Comparison of ENCODE assay signal across 13 cellular contexts in the genomic region with DNA sequence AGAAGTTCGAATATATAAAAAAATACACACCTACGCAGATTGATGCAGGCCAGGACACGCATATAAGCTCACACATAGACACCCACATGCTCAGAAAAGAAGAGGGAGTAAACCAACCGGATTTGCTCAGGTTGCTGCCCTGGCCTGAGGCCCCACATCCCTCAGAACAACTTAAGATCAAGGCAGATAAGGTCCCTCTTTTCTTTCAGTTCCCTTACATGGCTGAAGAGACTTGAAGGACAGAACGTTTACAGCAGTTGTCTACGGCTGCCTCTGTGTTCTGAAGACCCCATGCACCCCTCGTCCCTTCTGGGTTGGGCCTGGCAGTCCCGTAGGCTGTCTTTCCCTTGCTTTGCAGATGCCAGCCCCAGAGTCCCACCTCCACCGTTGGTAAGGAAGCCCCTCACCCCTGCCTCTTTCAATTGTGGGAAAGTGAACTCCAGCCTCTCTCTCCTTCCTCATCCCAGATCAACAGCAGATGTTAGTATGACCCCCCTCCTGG. TPM values are rescaled to one million over a fixed set of nuclear protein-coding genes. Genes with fewer than 3 reads are reported as not detected.
A peak's percentile ranks its signal among the peaks of the same experiment; 100 is the strongest.
DNase-seq lines count a peak whose midpoint lies in the region; ATAC-seq and TF ChIP-seq lines count a peak whose summit lies in the region.
"Had no signal": no experiment of that assay in that cellular context is flagged by ENCODE, and none has a peak within 500 bp of the region (broad histone marks: within the 10 kb centered on the region; RNA-seq: fewer than 3 reads in every experiment).

No MANE protein-coding gene starts in this region.

- H3K27me3 Mint-ChIP-seq in activated B cell treated with CpG ODN at 0.5 μM for 24 hours: no peaks in the 10 kb centered on the region
- H3K27me3 Mint-ChIP-seq in activated CD8-positive, alpha-beta T cell treated with anti-CD3 and anti-CD28 coated beads, Interleukin-2, amount 10 ng/mL, durations not matched to agents 7 days and 5 days (ENCODE audit: low read depth): peaks cover 8% of the 10 kb centered on the region

- in situ Hi-C loops in mammary epithelial cell (cut with MboI; ENCODE audit: low sequenced_read_pairs in 2 of 2): no loop called here

- peak overlapping the region; percentile 50 for H3K4me2 ChIP-seq in mammary epithelial cell (ENCODE audit: insufficient read depth, low read depth, low read length)

- POLR2A ChIA-PET in activated B cell treated with CpG ODN at 0.5 μM for 24 hours (lab: Charles Lee): interaction anchor here (1.3 kb wide), 2 partner anchors 12 to 67 kb away, joined by 3 to 5 read pairs; a partner anchor contains a TSS
- POLR2A ChIA-PET in activated CD8-positive, alpha-beta T cell treated with anti-CD3 and anti-CD28 coated beads, Interleukin-2, amount 10 ng/mL, durations not matched to agents 7 days and 5 days (lab: Charles Lee): interaction anchor here (1.0 kb wide), 1 partner anchor 50 kb away, joined by 4 read pairs; no protein-coding TSS in a partner anchor

- TF ChIP-seq CTCF in mammary epithelial cell (conservative IDR thresholded peaks at IDR 0.05 in 1 of 2, IDR thresholded peaks at IDR 0.05 in 1 of 2; ENCODE audit: extremely low read depth in 1 of 2, insufficient read depth in 1 of 2, low read depth in 1 of 2, low read length in 2 of 2): no peak
- no peak for TF ChIP-seq CTCF in breast epithelium (IDR thresholded peaks at IDR 0.05)
- TF ChIP-seq CTCF in activated B cell treated with CpG ODN at 0.5 μM for 24 hours (IDR thresholded peaks at IDR 0.05): no peak
- no peak for TF ChIP-seq CTCF in tibial artery (IDR thresholded peaks at IDR 0.05)

- H3K27ac ChIP-seq in mammary epithelial cell (ENCODE audit: insufficient read depth, low read depth, low read length) (no peak overlapping the region), breast epithelium (peak overlapping the region in 1 of 2 donors; percentile 57), mucosa of rectum (ENCODE audit: low read depth in 2 of 2, low read length in 2 of 2) (peak overlapping the region; percentile 60 to 86), tibial artery (no peak overlapping the region)

- H3K36me3 ChIP-seq in mammary epithelial cell (ENCODE audit: insufficient read depth, low read length) (no peaks in the 10 kb centered on the region), breast epithelium (no peaks in the 10 kb centered on the region), mucosa of rectum (ENCODE audit: control insufficient read depth in 2 of 2, insufficient read depth in 2 of 2, low read length in 2 of 2) (no peaks in the 10 kb centered on the region), tibial artery (no peaks in the 10 kb centered on the region)
- H3K36me3 ChIP-seq: gastroesophageal sphincter had no signal

- intact Hi-C loops in mammary epithelial cell (cut with micrococcal nuclease): no loop called here
- intact Hi-C loops in breast epithelium (cut with DNase I; ENCODE audit: low total_unique reads): no loop called here
- intact Hi-C loops in activated B cell treated with CpG ODN at 0.5 μM for 24 hours (cut with micrococcal nuclease): loop anchor here (1.0 to 10.0 kb wide), 2 partner anchors 41 to 1149 kb away; a partner anchor contains a TSS
- intact Hi-C loops in tibial artery (cut with DNase I; ENCODE audit: low total_unique reads): no loop called here

- H3K9me3 ChIP-seq in mammary epithelial cell (replicated peaks; ENCODE audit: insufficient read depth, low read length) (no peaks in the 10 kb centered on the region), breast epithelium (no peaks in the 10 kb centered on the region), mucosa of rectum (ENCODE audit: control insufficient read depth in 2 of 2, low read length in 2 of 2) (no peaks in the 10 kb centered on the region), tibial artery (no peaks in the 10 kb centered on the region)
- H3K9me3 ChIP-seq: gastroesophageal sphincter had no signal

- dilution Hi-C loops in mammary epithelial cell (cut with HindIII; ENCODE audit: low sequenced_read_pairs): no loop called here

- peak overlapping the region; percentile 69 for H2AFZ ChIP-seq in mammary epithelial cell (ENCODE audit: low read depth, low read length)

- no peaks in the 10 kb centered on the region for H3K27me3 ChIP-seq in mammary epithelial cell (ENCODE audit: insufficient read depth, low read length)
- H3K27me3 ChIP-seq in breast epithelium: no peaks in the 10 kb centered on the region
- H3K27me3 ChIP-seq in mucosa of rectum (ENCODE audit: control insufficient read depth in 2 of 2, insufficient read depth in 2 of 2, low read length in 2 of 2): no peaks in the 10 kb centered on the region
- peaks cover 0 to 16% of the 10 kb centered on the region in 2 donors for H3K27me3 ChIP-seq in tibial artery

- no peak overlapping the region for H3K9ac ChIP-seq in mammary epithelial cell (ENCODE audit: insufficient read depth, low read length)
- H3K9ac ChIP-seq in mucosa of rectum (ENCODE audit: low read depth in 1 of 2, low read length in 2 of 2): peak overlapping the region; percentile 12 to 17

- no peak overlapping the region for H3K4me3 ChIP-seq in mammary epithelial cell (replicated peaks in 1 of 3; ENCODE audit: insufficient read depth in 1 of 3, low read depth in 2 of 3, low read length in 3 of 3)
- H3K4me3 ChIP-seq in breast epithelium: no peak overlapping the region
- H3K4me3 ChIP-seq in mucosa of rectum (ENCODE audit: low read length in 2 of 2): peak overlapping the region in 1 of 2 donors; percentile 4
- H3K4me3 ChIP-seq in tibial artery: no peak overlapping the region
- H3K4me3 ChIP-seq: gastroesophageal sphincter had no signal

- H3K27ac Mint-ChIP-seq in activated B cell treated with CpG ODN at 0.5 μM for 24 hours: peak overlapping the region; percentile 91
- no peak overlapping the region for H3K27ac Mint-ChIP-seq in activated CD8-positive, alpha-beta T cell treated with anti-CD3 and anti-CD28 coated beads, Interleukin-2, amount 10 ng/mL, durations not matched to agents 7 days and 5 days
- H3K27ac Mint-ChIP-seq: activated naive CD8-positive, alpha-beta T cell treated with anti-CD3 and anti-CD28 coated beads, Interleukin-2, amount 10 ng/mL, durations not matched to agents 7 days and 5 days had no signal

- WGBS in mammary epithelial cell (ENCODE audit: low coverage, missing lambda C conversion rate): 10% methylated on average over 9 of the region's 9 CpGs

- no peaks in the 10 kb centered on the region for H4K20me1 ChIP-seq in mammary epithelial cell (ENCODE audit: insufficient read depth, low read length)

- TF ChIP-seq POLR2A in breast epithelium (IDR thresholded peaks at IDR 0.05): no peak

- H3K4me1 ChIP-seq in mammary epithelial cell (ENCODE audit: insufficient read depth, low read length) (peaks cover 19% of the 10 kb centered on the region), breast epithelium (peaks cover 0 to under 1% of the 10 kb centered on the region in 2 donors), mucosa of rectum (ENCODE audit: control insufficient read depth in 2 of 2, insufficient read depth in 2 of 2, low read length in 2 of 2) (peaks cover 9% of the 10 kb centered on the region in 2 donors), tibial artery (peaks cover 0 to 6% (median 3%) of the 10 kb centered on the region in 4 donors)

- peaks cover 52% of the 10 kb centered on the region for H3K4me1 Mint-ChIP-seq in activated B cell treated with CpG ODN at 0.5 μM for 24 hours
- H3K4me1 Mint-ChIP-seq in activated CD8-positive, alpha-beta T cell treated with anti-CD3 and anti-CD28 coated beads, Interleukin-2, amount 10 ng/mL, durations not matched to agents 7 days and 5 days (ENCODE audit: low read depth): peaks cover 14% of the 10 kb centered on the region

- ATAC-seq in activated B cell treated with CpG ODN at 0.5 μM for 24 hours (ENCODE audit: low read depth) (no peak), GM18907 (IDR thresholded peaks at IDR 0.05; ENCODE audit: unreplicated experiment) (no peak)
- no peak for ATAC-seq in activated CD8-positive, alpha-beta T cell treated with anti-CD3 and anti-CD28 coated beads, Interleukin-2, amount 10 ng/mL, durations not matched to agents 7 days and 5 days
- ATAC-seq: gastroesophageal sphincter had no signal

- DNase-seq in mammary epithelial cell (peak; percentile 72), breast epithelium (ENCODE audit: low spot score in 2 of 2) (no peak), activated B cell treated with CpG ODN at 0.5 μM for 24 hours (no peak), tibial artery (no peak), NCI-H446 treated with DMSO at 0.1 percent for 48 hours (lab: John Stamatoyannopoulos, UW) (no peak)
- no peak for DNase-seq in activated CD8-positive, alpha-beta T cell treated with anti-CD3 and anti-CD28 coated beads, Interleukin-2, amount 10 ng/mL, durations not matched to agents 7 days and 5 days
- DNase-seq: activated naive CD8-positive, alpha-beta T cell treated with anti-CD3 and anti-CD28 coated beads, Interleukin-2, amount 10 ng/mL, durations not matched to agents 7 days and 5 days; DMS153; NCI-H1436; stimulated activated naive CD4-positive, alpha-beta T cell treated with Interleukin-2 at 50 U/mL for 16 hours had no signal

- no TSS peak for BruUV-seq in mammary epithelial cell (replicated peaks; lab: Mats Ljungman, UMichigan)

- CTCF ChIA-PET in mammary epithelial cell (lab: Charles Lee; ENCODE audit: low non-redundant PET): interaction anchor here (0.6 kb wide), 1 partner anchor 63 kb away, joined by 3 read pairs; no protein-coding TSS in a partner anchor
- CTCF ChIA-PET in activated B cell treated with CpG ODN at 0.5 μM for 24 hours (lab: Charles Lee): no interaction called here
- CTCF ChIA-PET in activated CD8-positive, alpha-beta T cell treated with anti-CD3 and anti-CD28 coated beads, Interleukin-2, amount 10 ng/mL, durations not matched to agents 7 days and 5 days (lab: Charles Lee): no interaction called here

- H3K4me3 Mint-ChIP-seq in activated B cell treated with CpG ODN at 0.5 μM for 24 hours: peak overlapping the region; percentile 2
- no peak overlapping the region for H3K4me3 Mint-ChIP-seq in activated CD8-positive, alpha-beta T cell treated with anti-CD3 and anti-CD28 coated beads, Interleukin-2, amount 10 ng/mL, durations not matched to agents 7 days and 5 days
- H3K4me3 Mint-ChIP-seq: activated naive CD8-positive, alpha-beta T cell treated with anti-CD3 and anti-CD28 coated beads, Interleukin-2, amount 10 ng/mL, durations not matched to agents 7 days and 5 days had no signal

- H3K9me3 Mint-ChIP-seq in activated B cell treated with CpG ODN at 0.5 μM for 24 hours: no peaks in the 10 kb centered on the region
- H3K9me3 Mint-ChIP-seq in activated CD8-positive, alpha-beta T cell treated with anti-CD3 and anti-CD28 coated beads, Interleukin-2, amount 10 ng/mL, durations not matched to agents 7 days and 5 days (ENCODE audit: insufficient read depth): no peaks in the 10 kb centered on the region
- H3K9me3 Mint-ChIP-seq: activated naive CD8-positive, alpha-beta T cell treated with anti-CD3 and anti-CD28 coated beads, Interleukin-2, amount 10 ng/mL, durations not matched to agents 7 days and 5 days had no signal

- H3K36me3 Mint-ChIP-seq in activated B cell treated with CpG ODN at 0.5 μM for 24 hours (ENCODE audit: low read depth): peaks cover 9% of the 10 kb centered on the region
- no peaks in the 10 kb centered on the region for H3K36me3 Mint-ChIP-seq in activated CD8-positive, alpha-beta T cell treated with anti-CD3 and anti-CD28 coated beads, Interleukin-2, amount 10 ng/mL, durations not matched to agents 7 days and 5 days (ENCODE audit: low read depth)
- H3K36me3 Mint-ChIP-seq: activated naive CD8-positive, alpha-beta T cell treated with anti-CD3 and anti-CD28 coated beads, Interleukin-2, amount 10 ng/mL, durations not matched to agents 7 days and 5 days had no signal

- H3K79me2 ChIP-seq in mammary epithelial cell (ENCODE audit: insufficient read depth, low read length): peaks cover 4% of the 10 kb centered on the region

RNA-seq across cellular contexts. Expression of a gene that starts 4.3 kb away (rescaled TPM):
- total RNA-seq in mammary epithelial cell: 10 to 100 TPM; 29.5 to 80.8 TPM
- polyA plus RNA-seq in mammary epithelial cell: 60.0 TPM
- 46.5 TPM for polyA minus RNA-seq in mammary epithelial cell
- total RNA-seq in breast epithelium: 100 to 1,000 TPM in 1 of 3 donors, 10 to 100 TPM in 2; 71.5 to 115 (median 75.1) TPM
- 175 and 208 TPM in 2 replicates for total RNA-seq in activated B cell treated with CpG ODN at 0.5 μM for 24 hours
- 10 to 100 TPM; 68.3 to 75.3 TPM for total RNA-seq in activated CD8-positive, alpha-beta T cell treated with anti-CD3 and anti-CD28 coated beads, Interleukin-2, amount 10 ng/mL, durations not matched to agents 7 days and 5 days

Comparison
In these comparisons a context has a peak if more than half of its experiments do, and no peak if none do; other contexts are left out.
1. H3K27ac ChIP-seq: peak in mucosa of rectum (2 of 2); none in mammary epithelial cell (single experiment) and tibial artery (0 of 2).